Comparison of ENCODE assay signal across 8 cellular contexts in the genomic region with DNA sequence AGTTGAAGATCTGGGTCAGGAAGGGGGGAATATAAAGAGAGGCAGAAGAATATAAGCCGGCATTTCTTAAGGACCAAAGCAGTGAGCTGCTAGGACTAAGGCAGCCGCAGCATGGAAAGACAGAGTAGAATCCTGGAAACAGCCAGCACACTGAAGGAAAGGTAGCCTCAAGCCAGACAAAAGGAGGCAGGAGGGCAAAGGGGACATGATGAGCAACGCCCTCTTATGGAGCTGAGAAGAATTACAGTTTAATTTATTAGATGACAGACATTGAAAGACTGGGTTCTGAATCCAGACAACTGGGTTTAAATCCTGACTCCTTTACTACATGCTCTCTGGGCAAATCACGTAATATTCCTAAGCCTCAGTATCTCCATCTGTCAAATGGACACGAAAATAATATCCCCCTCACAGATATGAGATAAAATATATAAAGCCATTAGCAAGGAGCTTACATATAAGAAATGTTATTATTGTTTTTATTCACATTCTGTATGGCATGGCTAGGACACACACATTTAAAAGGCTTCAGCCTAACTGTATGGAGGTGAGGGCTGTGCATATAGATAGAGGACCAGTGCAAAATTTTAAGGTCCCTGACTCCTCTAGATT. TPM values are rescaled to one million over a fixed set of nuclear protein-coding genes. Genes with fewer than 3 reads are reported as not detected.
DNase-seq lines count a peak whose midpoint lies in the region; ATAC-seq and TF ChIP-seq lines count a peak whose summit lies in the region.

No MANE protein-coding gene starts in this region.

- peaks cover 11% of the 10 kb centered on the region for H3K4me1 Mint-ChIP-seq in activated CD8-positive, alpha-beta memory T cell treated with anti-CD3 and anti-CD28 coated beads, Interleukin-2, amount 10 ng/mL, durations not matched to agents 7 days and 5 days

- H3K27me3 ChIP-seq in testis (no peaks in the 10 kb centered on the region), gastroesophageal sphincter (no peaks in the 10 kb centered on the region)

- H3K9me3 ChIP-seq in testis (no peaks in the 10 kb centered on the region), gastroesophageal sphincter (no peaks in the 10 kb centered on the region)

- H3K4me1 ChIP-seq in testis: no peaks in the 10 kb centered on the region
- H3K4me1 ChIP-seq in gastroesophageal sphincter: peaks cover 0 to 10% (median 3%) of the 10 kb centered on the region in 3 donors

- H3K4me3 ChIP-seq in testis (no peak overlapping the region), gastroesophageal sphincter (no peak overlapping the region)

- H3K27me3 Mint-ChIP-seq in activated CD8-positive, alpha-beta memory T cell treated with anti-CD3 and anti-CD28 coated beads, Interleukin-2, amount 10 ng/mL, durations not matched to agents 7 days and 5 days: no peaks in the 10 kb centered on the region

- CTCF ChIA-PET in activated CD8-positive, alpha-beta memory T cell treated with anti-CD3 and anti-CD28 coated beads, Interleukin-2, amount 10 ng/mL, durations not matched to agents 7 days and 5 days (lab: Charles Lee): interaction anchor here (0.8 to 4.7 kb wide), 18 partner anchors 8 to 342 kb away, joined by 3 to 38 read pairs (median 4); a partner anchor contains a TSS

- 68 to 70% methylated on average over 5 of the region's 5 CpGs for WGBS in testis, 2 donors
- WGBS in gastroesophageal sphincter (ENCODE audit: low coverage in 1 of 2), 2 donors: 60 to 64% methylated on average over 5 of the region's 5 CpGs

- TF ChIP-seq POLR2A in erythroblast (IDR thresholded peaks at IDR 0.05; ENCODE audit: low read length): no peak
- TF ChIP-seq POLR2A in testis (IDR thresholded peaks at IDR 0.05): no peak
- TF ChIP-seq POLR2A in gastroesophageal sphincter (IDR thresholded peaks at IDR 0.05): no peak

- H3K27ac Mint-ChIP-seq in activated CD8-positive, alpha-beta memory T cell treated with anti-CD3 and anti-CD28 coated beads, Interleukin-2, amount 10 ng/mL, durations not matched to agents 7 days and 5 days: no peak overlapping the region

- no peak overlapping the region for H3K27ac ChIP-seq in testis
- no peak overlapping the region for H3K27ac ChIP-seq in gastroesophageal sphincter

- peak; percentile 33 for ATAC-seq in activated CD8-positive, alpha-beta memory T cell treated with anti-CD3 and anti-CD28 coated beads, Interleukin-2, amount 10 ng/mL, durations not matched to agents 7 days and 5 days
- no peak for ATAC-seq in gastroesophageal sphincter

- no peaks in the 10 kb centered on the region for H3K36me3 Mint-ChIP-seq in activated CD8-positive, alpha-beta memory T cell treated with anti-CD3 and anti-CD28 coated beads, Interleukin-2, amount 10 ng/mL, durations not matched to agents 7 days and 5 days

- TF ChIP-seq CTCF in testis (IDR thresholded peaks at IDR 0.05) (peak in 2 of 3 experiments; percentile 16 to 43), gastroesophageal sphincter (IDR thresholded peaks at IDR 0.05) (no peak)

- intact Hi-C loops in testis (cut with DNase I; ENCODE audit: low total_unique reads): no loop called here
- intact Hi-C loops in posterior vena cava (cut with DNase I): no loop called here

- TF ChIP-seq EP300 in gastroesophageal sphincter (IDR thresholded peaks at IDR 0.05): no peak

- no peak for DNase-seq in activated CD8-positive, alpha-beta memory T cell treated with anti-CD3 and anti-CD28 coated beads, Interleukin-2, amount 10 ng/mL, durations not matched to agents 7 days and 5 days
- no peak for DNase-seq in activated CD8-positive, alpha-beta memory T cell treated with anti-CD3 and anti-CD28 coated beads, Interleukin-2, amount 50 U/mL, for 48 hours
- DNase-seq in NCI-H82 treated with DMSO at 0.1 percent for 48 hours (lab: John Stamatoyannopoulos, UW; ENCODE audit: unreplicated experiment): peak; percentile 22
- peak; percentile 47 to 61 for DNase-seq in erythroblast (lab: John Stamatoyannopoulos, UW)
- DNase-seq in testis: no peak
- no peak for DNase-seq in posterior vena cava (ENCODE audit: low spot score)
- DNase-seq in effector CD4-positive, alpha-beta T cell: no peak

- no peaks in the 10 kb centered on the region for H3K36me3 ChIP-seq in testis (ENCODE audit: low read depth, missing control alignments)
- H3K36me3 ChIP-seq in gastroesophageal sphincter: no peaks in the 10 kb centered on the region

- no peaks in the 10 kb centered on the region for H3K9me3 Mint-ChIP-seq in activated CD8-positive, alpha-beta memory T cell treated with anti-CD3 and anti-CD28 coated beads, Interleukin-2, amount 10 ng/mL, durations not matched to agents 7 days and 5 days (ENCODE audit: low read depth)

- no peak overlapping the region for H3K4me3 Mint-ChIP-seq in activated CD8-positive, alpha-beta memory T cell treated with anti-CD3 and anti-CD28 coated beads, Interleukin-2, amount 10 ng/mL, durations not matched to agents 7 days and 5 days

RNA-seq across cellular contexts. Expression of a gene that starts 8.1 kb away (rescaled TPM):
- 10 to 100 TPM; 44.3 to 63.2 TPM for total RNA-seq in activated CD8-positive, alpha-beta memory T cell treated with anti-CD3 and anti-CD28 coated beads, Interleukin-2, amount 10 ng/mL, durations not matched to agents 7 days and 5 days
- total RNA-seq in testis: 10 to 100 TPM; 47.2 to 56.1 TPM
- 30.0 TPM for polyA plus RNA-seq in testis (ENCODE audit: insufficient read depth, low read depth, low replicate concordance)
- total RNA-seq in posterior vena cava: 1 to 10 TPM; 5.7 to 7.2 TPM
- 1 to 10 TPM in 2 of 4 donors, under 1 TPM in 1, not detected in 1; 0.22 to 2.7 (median 1.7) TPM for total RNA-seq in gastroesophageal sphincter

RNA-seq across cellular contexts. Expression of a gene that starts 8.4 kb away (rescaled TPM):
- total RNA-seq in activated CD8-positive, alpha-beta memory T cell treated with anti-CD3 and anti-CD28 coated beads, Interleukin-2, amount 10 ng/mL, durations not matched to agents 7 days and 5 days: 10 to 100 TPM; 11.6 to 14.2 TPM
- total RNA-seq in testis (10 to 100 TPM; 35.4 to 53.2 TPM), posterior vena cava (10 to 100 TPM; 19.7 to 38.1 TPM), gastroesophageal sphincter (1 to 10 TPM; 1.4 to 8.1 (median 3.6) TPM)
- polyA plus RNA-seq in testis (ENCODE audit: insufficient read depth, low read depth, low replicate concordance): 28.8 TPM

Comparison
In these comparisons a context has a peak if more than half of its experiments do, and no peak if none do; other contexts are left out.
1. DNase-seq: peak in NCI-H82 treated with DMSO at 0.1 percent for 48 hours (single experiment) and erythroblast (2 of 2); none in activated CD8-positive, alpha-beta memory T cell treated with anti-CD3 and anti-CD28 coated beads, Interleukin-2, amount 10 ng/mL, durations not matched to agents 7 days and 5 days (single experiment), activated CD8-positive, alpha-beta memory T cell treated with anti-CD3 and anti-CD28 coated beads, Interleukin-2, amount 50 U/mL, for 48 hours (single experiment), testis (single experiment), posterior vena cava (single experiment) and effector CD4-positive, alpha-beta T cell (single experiment).
2. CTCF ChIP-seq: peak in testis (2 of 3); none in gastroesophageal sphincter (0 of 4).
3. RNA of a gene that starts 8.1 kb away (total RNA-seq): 44.3 to 63.2 TPM in activated CD8-positive, alpha-beta memory T cell treated with anti-CD3 and anti-CD28 coated beads, Interleukin-2, amount 10 ng/mL, durations not matched to agents 7 days and 5 days and 47.2 to 56.1 TPM in testis; 5.7 to 7.2 TPM in posterior vena cava and 0.22 to 2.7 TPM in gastroesophageal sphincter; every median in the first group is over 4 times any median in the second.